ENCODE assay signal across 2 cellular contexts in genomic region chr2:37781028-37781427, GRCh38.
TF ChIP-seq lines count a peak whose summit lies in the region.

No MANE protein-coding gene starts in this region.

TF ChIP-seq in HCT116, 20 proteins besides CTCF, POLR2A, EP300 and RAD21:
- TF ChIP-seq SIN3A (IDR thresholded peaks at IDR 0.05; ENCODE audit: low read depth) (no peak), FOSL1 (IDR thresholded peaks at IDR 0.05; ENCODE audit: low read depth) (peak; percentile 47), REST (IDR thresholded peaks at IDR 0.05; ENCODE audit: low read depth) (no peak)

TF ChIP-seq in endothelial cell of umbilical vein, 7 proteins besides CTCF, POLR2A, EP300 and RAD21:
- peak; percentile 71 for TF ChIP-seq JUN (IDR thresholded peaks at IDR 0.05; ENCODE audit: borderline replicate concordance, insufficient read depth, insufficient read length, low read depth)
- peak; percentile 85 for TF ChIP-seq FOS (IDR thresholded peaks at IDR 0.05; ENCODE audit: borderline replicate concordance, insufficient read depth, low read length)
- peak; percentile 55 for TF ChIP-seq POLR2AphosphoS5 (IDR thresholded peaks at IDR 0.05; ENCODE audit: insufficient read depth, low read depth, low read length)
- no peak for TF ChIP-seq MAX (IDR thresholded peaks at IDR 0.05; ENCODE audit: insufficient read depth, insufficient read length)
- TF ChIP-seq EZH2 (IDR thresholded peaks at IDR 0.05; ENCODE audit: borderline replicate concordance, low read depth, low read length, severe bottlenecking) = no peak
- no peak for TF ChIP-seq MYC (IDR thresholded peaks at IDR 0.05; ENCODE audit: low read depth, low read length)
- TF ChIP-seq GATA2 (IDR thresholded peaks at IDR 0.05; ENCODE audit: insufficient read depth, insufficient read length, low read depth, low read length) = peak; percentile 63
